Comparison of ENCODE assay signal across 17 cellular contexts in the genomic region with DNA sequence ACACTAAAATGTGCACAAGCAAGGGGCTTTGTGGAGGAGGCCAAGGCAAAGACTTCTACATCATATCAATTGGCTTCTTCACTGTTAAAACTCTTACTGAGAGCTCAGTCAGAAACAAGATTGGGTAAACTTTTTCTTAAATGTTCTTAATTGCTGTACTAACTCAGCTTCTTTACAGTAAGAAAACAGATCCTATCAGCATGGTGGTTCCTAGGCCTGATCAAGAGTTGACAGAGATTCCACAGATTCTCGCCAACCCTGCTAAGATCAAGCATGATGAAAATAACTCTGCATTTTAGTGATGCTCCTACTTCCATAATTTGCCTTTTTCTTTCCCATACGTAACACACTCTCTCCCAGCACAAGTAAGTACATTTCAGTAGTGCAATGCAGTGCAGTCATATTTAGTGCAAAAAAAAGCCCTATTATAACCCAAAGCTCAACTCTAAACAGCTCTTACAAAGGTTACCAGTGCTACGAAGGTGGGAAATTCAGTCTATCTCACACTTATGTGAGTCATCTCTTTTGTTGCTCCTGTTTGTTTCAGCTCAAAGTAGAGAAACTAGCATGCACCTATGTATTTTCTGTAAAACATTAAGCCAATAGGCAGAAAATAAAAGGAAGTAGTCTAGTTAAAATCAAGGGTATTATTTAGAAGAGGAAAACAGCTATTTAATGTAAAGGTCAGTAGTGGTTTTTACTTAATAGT. TPM values are rescaled to one million over a fixed set of nuclear protein-coding genes. Genes with fewer than 3 reads are reported as not detected.
DNase-seq lines count a peak whose midpoint lies in the region; ATAC-seq and TF ChIP-seq lines count a peak whose summit lies in the region.
"Had no signal": no experiment of that assay in that cellular context is flagged by ENCODE, and none has a peak within 500 bp of the region (broad histone marks: within the 10 kb centered on the region; RNA-seq: fewer than 3 reads in every experiment).

No MANE protein-coding gene starts in this region.

- POLR2A ChIA-PET in naive thymus-derived CD4-positive, alpha-beta T cell (lab: Charles Lee) = interaction anchor here (0.6 to 1.3 kb wide), 2 partner anchors 8 to 9 kb away, joined by 3 read pairs; no protein-coding TSS in a partner anchor

- DNase-seq in T-helper 17 cell (no peak), osteocyte (ENCODE audit: extremely low spot score, unreplicated experiment) (no peak), dermis blood vessel endothelial cell (no peak), mesothelial cell of epicardium (ENCODE audit: low spot score in 2 of 2, unreplicated experiment in 2 of 2) (no peak), left ventricle myocardium inferior (no peak)
- no peak for DNase-seq in naive thymus-derived CD4-positive, alpha-beta T cell
- DNase-seq: central memory CD4-positive, alpha-beta T cell; heart right ventricle; KG1; left lung; NCI-H1694; thyroid gland had no signal

- no peak overlapping the region for H3K4me3 ChIP-seq in naive thymus-derived CD4-positive, alpha-beta T cell (ENCODE audit: low read length)
- no peak overlapping the region for H3K4me3 ChIP-seq in left ventricle myocardium inferior
- H3K4me3 ChIP-seq: heart right ventricle, left lung, thyroid gland had no signal

- intact Hi-C loops in naive thymus-derived CD4-positive, alpha-beta T cell (cut with micrococcal nuclease) = no loop called here
- intact Hi-C loops in left ventricle myocardium inferior (cut with micrococcal nuclease) = no loop called here

- CTCF ChIA-PET in naive thymus-derived CD4-positive, alpha-beta T cell (lab: Charles Lee) = interaction anchor here (0.6 to 1.0 kb wide), 3 partner anchors 12 to 1402 kb away, joined by 3 to 15 read pairs (median 3); no protein-coding TSS in a partner anchor

- H3K4me1 Mint-ChIP-seq in T-helper 17 cell (peaks cover 20% of the 10 kb centered on the region), osteocyte (ENCODE audit: unreplicated experiment) (peaks cover 4% of the 10 kb centered on the region), mesothelial cell of epicardium (peaks cover 6% of the 10 kb centered on the region)
- peaks cover 0 to 39% (median 6%) of the 10 kb centered on the region in 7 donors for H3K4me1 Mint-ChIP-seq in naive thymus-derived CD4-positive, alpha-beta T cell

- H3K9me3 Mint-ChIP-seq in naive thymus-derived CD4-positive, alpha-beta T cell = no peaks in the 10 kb centered on the region
- H3K9me3 Mint-ChIP-seq in osteocyte (ENCODE audit: unreplicated experiment) (no peaks in the 10 kb centered on the region), mesothelial cell of epicardium (no peaks in the 10 kb centered on the region)

- no peaks in the 10 kb centered on the region for H3K27me3 Mint-ChIP-seq in T-helper 17 cell
- H3K27me3 Mint-ChIP-seq in naive thymus-derived CD4-positive, alpha-beta T cell = no peaks in the 10 kb centered on the region
- no peaks in the 10 kb centered on the region for H3K27me3 Mint-ChIP-seq in osteocyte (ENCODE audit: unreplicated experiment)
- no peaks in the 10 kb centered on the region for H3K27me3 Mint-ChIP-seq in mesothelial cell of epicardium (ENCODE audit: low read depth)

- ATAC-seq in GM18520 (IDR thresholded peaks at IDR 0.05; ENCODE audit: unreplicated experiment) (peak; percentile 72), GM21619 (IDR thresholded peaks at IDR 0.05; ENCODE audit: unreplicated experiment) (peak; percentile 74), T-helper 17 cell (no peak)
- peak; percentile 50 for ATAC-seq in naive thymus-derived CD4-positive, alpha-beta T cell
- ATAC-seq: heart right ventricle, left lung, Right ventricle myocardium inferior had no signal

- H3K27ac ChIP-seq in naive thymus-derived CD4-positive, alpha-beta T cell (ENCODE audit: low read depth, low read length) = no peak overlapping the region
- no peak overlapping the region for H3K27ac ChIP-seq in left ventricle myocardium inferior (replicated peaks)
- H3K27ac ChIP-seq: epithelial cell of prostate, left lung, thyroid gland had no signal

- H3K36me3 Mint-ChIP-seq in T-helper 17 cell (ENCODE audit: low read depth) = peaks cover 2% of the 10 kb centered on the region
- H3K36me3 Mint-ChIP-seq in naive thymus-derived CD4-positive, alpha-beta T cell = peaks cover 4 to 39% (median 17%) of the 10 kb centered on the region in 5 donors
- H3K36me3 Mint-ChIP-seq in osteocyte (ENCODE audit: unreplicated experiment) = peaks cover 7% of the 10 kb centered on the region
- H3K36me3 Mint-ChIP-seq in mesothelial cell of epicardium = no peaks in the 10 kb centered on the region

- H3K36me3 ChIP-seq in naive thymus-derived CD4-positive, alpha-beta T cell (ENCODE audit: control insufficient read depth in 2 of 3, insufficient read depth in 3 of 3, low read length in 3 of 3) = no peaks in the 10 kb centered on the region
- peaks cover 6% of the 10 kb centered on the region for H3K36me3 ChIP-seq in left ventricle myocardium inferior
- H3K36me3 ChIP-seq: left lung, thyroid gland had no signal

- TF ChIP-seq CTCF in osteocyte (IDR thresholded peaks at IDR 0.05) = no peak
- TF ChIP-seq CTCF in mesothelial cell of epicardium (IDR thresholded peaks at IDR 0.05; ENCODE audit: unreplicated experiment) = no peak
- no peak for TF ChIP-seq CTCF in left ventricle myocardium inferior (IDR thresholded peaks at IDR 0.05; ENCODE audit: borderline replicate concordance)

- peaks cover 0 to 27% of the 10 kb centered on the region in 2 donors for H3K4me1 ChIP-seq in naive thymus-derived CD4-positive, alpha-beta T cell (ENCODE audit: control insufficient read depth in 2 of 2, insufficient read depth in 2 of 2, low read length in 2 of 2)
- H3K4me1 ChIP-seq in left ventricle myocardium inferior = peaks cover 9% of the 10 kb centered on the region
- H3K4me1 ChIP-seq: left lung had no signal

- H3K27ac Mint-ChIP-seq in T-helper 17 cell = peak overlapping the region; percentile 62
- peak overlapping the region in 2 of 9 donors; percentile 22 to 55 for H3K27ac Mint-ChIP-seq in naive thymus-derived CD4-positive, alpha-beta T cell
- no peak overlapping the region for H3K27ac Mint-ChIP-seq in osteocyte (ENCODE audit: unreplicated experiment)
- H3K27ac Mint-ChIP-seq in mesothelial cell of epicardium = no peak overlapping the region

- H3K4me3 Mint-ChIP-seq in T-helper 17 cell (no peak overlapping the region), osteocyte (ENCODE audit: unreplicated experiment) (no peak overlapping the region), mesothelial cell of epicardium (no peak overlapping the region)
- H3K4me3 Mint-ChIP-seq in naive thymus-derived CD4-positive, alpha-beta T cell = peak overlapping the region in 1 of 10 donors; percentile 13

- H3K9me3 ChIP-seq in T-helper 17 cell (ENCODE audit: control insufficient read depth, low read length, poor library complexity, severe bottlenecking) = no peaks in the 10 kb centered on the region
- no peaks in the 10 kb centered on the region for H3K9me3 ChIP-seq in naive thymus-derived CD4-positive, alpha-beta T cell (ENCODE audit: control insufficient read depth in 2 of 3, low read length in 3 of 3)
- H3K9me3 ChIP-seq in left ventricle myocardium inferior (replicated peaks) = no peaks in the 10 kb centered on the region
- H3K9me3 ChIP-seq: heart right ventricle, left lung, thyroid gland had no signal

- no peaks in the 10 kb centered on the region for H3K27me3 ChIP-seq in naive thymus-derived CD4-positive, alpha-beta T cell (ENCODE audit: control insufficient read depth in 2 of 2, insufficient read depth in 2 of 2, low read length in 2 of 2)
- H3K27me3 ChIP-seq in left ventricle myocardium inferior (ENCODE audit: low read depth) = no peaks in the 10 kb centered on the region
- H3K27me3 ChIP-seq: heart right ventricle, left lung, thyroid gland had no signal

RNA-seq across cellular contexts. Expression of a gene that starts 29.9 kb away (rescaled TPM):
- total RNA-seq in T-helper 17 cell (10 to 100 TPM; 11.6 to 13.3 TPM), osteocyte (not detected in 2 replicates), dermis blood vessel endothelial cell (not detected in 2 replicates), mesothelial cell of epicardium (not detected in 3 replicates), left ventricle myocardium inferior (not detected)
- 10 to 100 TPM in 1 of 5 experiments, 1 to 10 TPM in 4; 1.3 to 14.9 (median 3.8) TPM for total RNA-seq in naive thymus-derived CD4-positive, alpha-beta T cell
- polyA plus RNA-seq in naive thymus-derived CD4-positive, alpha-beta T cell = 1 to 10 TPM in 1 of 2 donors, under 1 TPM in 1; 0.63 to 2.8 TPM
- total RNA-seq: Right ventricle myocardium inferior, skeletal muscle tissue had no signal
